ENCODE assay signal across 17 cellular contexts in the genomic region with DNA sequence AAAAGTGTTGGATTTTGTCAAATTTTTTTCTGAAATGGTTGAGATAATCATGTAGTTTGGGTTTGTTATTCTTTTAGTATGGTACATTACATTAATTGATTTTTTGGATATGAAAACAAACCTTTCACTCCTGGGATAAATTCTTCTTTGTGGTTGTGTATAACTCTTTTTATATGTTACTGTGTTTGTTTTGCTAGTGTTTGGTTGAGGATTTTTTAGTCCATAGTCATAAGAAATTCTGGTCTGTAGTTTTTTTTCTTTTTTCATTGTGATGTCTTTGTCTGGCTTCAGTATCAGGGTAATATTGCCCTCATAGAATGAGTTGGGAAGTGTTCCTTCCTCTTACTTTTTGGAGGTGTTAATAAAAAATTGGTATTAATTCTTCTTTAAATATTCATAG.
DNase-seq lines count a peak whose midpoint lies in the region; ATAC-seq, FAIRE-seq and TF ChIP-seq lines count a peak whose summit lies in the region.
"Had no signal": no experiment of that assay in that cellular context is flagged by ENCODE, and none has a peak within 500 bp of the region (broad histone marks: within the 10 kb centered on the region; RNA-seq: fewer than 3 reads in every experiment).

No MANE protein-coding gene starts in this region.

- H3K4me1 Mint-ChIP-seq in astrocyte (ENCODE audit: low read depth, unreplicated experiment), result no peaks in the 10 kb centered on the region
- H3K4me1 Mint-ChIP-seq: CD4-positive, alpha-beta memory T cell had no signal

- no peak overlapping the region for H3K4me2 ChIP-seq in PC-3 (ENCODE audit: low read length)
- H3K4me2 ChIP-seq in astrocyte (ENCODE audit: low read length), result no peak overlapping the region
- H3K4me2 ChIP-seq: BLaER1 had no signal

- H3K27ac ChIP-seq in PC-3 (ENCODE audit: low read length), result no peak overlapping the region
- H3K27ac ChIP-seq in astrocyte (ENCODE audit: low read depth, low read length), result no peak overlapping the region
- H3K27ac ChIP-seq: BLaER1 had no signal

- DNase-seq in EL (peak; percentile 8), PC-3 (no peak), astrocyte (ENCODE audit: low read depth) (peak; percentile 33), fibroblast of peridontal ligament (ENCODE audit: extremely low read depth) (peak; percentile 21), NCI-H446 (lab: John Stamatoyannopoulos, UW) (no peak), NCI-H226 (no peak)
- DNase-seq: 8988T; CD4-positive, alpha-beta memory T cell; DMS153; DMS79 had no signal

- BruUV-seq in PC-3 (replicated peaks; lab: Mats Ljungman, UMichigan), result no TSS peak

- H2AFZ ChIP-seq in PC-3 (ENCODE audit: low read length) (no peak overlapping the region), astrocyte (ENCODE audit: low read depth, low read length) (no peak overlapping the region)

- ATAC-seq in PC-3, result peak; percentile 43
- no peak for ATAC-seq in HG03442 (IDR thresholded peaks at IDR 0.05; ENCODE audit: unreplicated experiment)
- ATAC-seq: GM12878, HepG2 had no signal

- FAIRE-seq in astrocyte (lab: Jason Lieb, UNC), result no peak
- FAIRE-seq: GM12878, GM19239, HepG2 had no signal

- no peaks in the 10 kb centered on the region for H3K36me3 ChIP-seq in PC-3 (ENCODE audit: low read depth, low read length)
- no peaks in the 10 kb centered on the region for H3K36me3 ChIP-seq in astrocyte (ENCODE audit: insufficient read depth, low read length)
- H3K36me3 ChIP-seq: BLaER1, HAP-1 had no signal

- TF ChIP-seq CTCF in PC-3 (conservative IDR thresholded peaks at IDR 0.05; ENCODE audit: low read depth, low read length) (no peak), astrocyte (IDR thresholded peaks at IDR 0.05; ENCODE audit: insufficient read depth, low read depth, low read length) (no peak)

- H3K9me3 ChIP-seq in PC-3 (ENCODE audit: low read length) (no peaks in the 10 kb centered on the region), astrocyte (ENCODE audit: insufficient read depth, low read depth, low read length) (no peaks in the 10 kb centered on the region)
- H3K9me3 ChIP-seq: BLaER1, HAP-1 had no signal

- no peaks in the 10 kb centered on the region for H3K36me3 Mint-ChIP-seq in astrocyte (ENCODE audit: low read depth, unreplicated experiment)
- H3K36me3 Mint-ChIP-seq: CD4-positive, alpha-beta memory T cell had no signal

- no peak overlapping the region for H3K4me3 ChIP-seq in PC-3 (ENCODE audit: low read length)
- H3K4me3 ChIP-seq in astrocyte (ENCODE audit: insufficient read depth, low read depth, low read length), result no peak overlapping the region
- H3K4me3 ChIP-seq: BLaER1, GM12878, HAP-1 had no signal

- no peaks in the 10 kb centered on the region for H3K79me2 ChIP-seq in PC-3 (ENCODE audit: low read length)
- H3K79me2 ChIP-seq in astrocyte (ENCODE audit: insufficient read depth, low read length), result no peaks in the 10 kb centered on the region

- peaks cover 2% of the 10 kb centered on the region for H3K27me3 Mint-ChIP-seq in astrocyte (ENCODE audit: low read depth, unreplicated experiment)

- H3K4me1 ChIP-seq in PC-3 (ENCODE audit: insufficient read depth, low read length) (no peaks in the 10 kb centered on the region), astrocyte (ENCODE audit: insufficient read depth, low read length) (no peaks in the 10 kb centered on the region)
- H3K4me1 ChIP-seq: BLaER1 had no signal

- no peaks in the 10 kb centered on the region for H3F3A ChIP-seq in PC-3 (ENCODE audit: low read length, unreplicated experiment)

- no peaks in the 10 kb centered on the region for H4K20me1 ChIP-seq in PC-3 (ENCODE audit: low read length)
- no peaks in the 10 kb centered on the region for H4K20me1 ChIP-seq in astrocyte (ENCODE audit: insufficient read depth, low read length)
- H4K20me1 ChIP-seq: BLaER1 had no signal

- H3K27me3 ChIP-seq in PC-3 (ENCODE audit: low read length), result no peaks in the 10 kb centered on the region
- peaks cover 2% of the 10 kb centered on the region for H3K27me3 ChIP-seq in astrocyte (ENCODE audit: insufficient read depth, low read length)
- H3K27me3 ChIP-seq: BLaER1 had no signal

- no peak overlapping the region for H3K9ac ChIP-seq in PC-3 (ENCODE audit: low read length)
- no peak overlapping the region for H3K9ac ChIP-seq in astrocyte (ENCODE audit: low read length)
- H3K9ac ChIP-seq: BLaER1 had no signal

- intact Hi-C loops in PC-3 (cut with micrococcal nuclease), result no loop called here

- H3K27ac Mint-ChIP-seq in astrocyte (ENCODE audit: unreplicated experiment), result no peak overlapping the region
- H3K27ac Mint-ChIP-seq: CD14-positive monocyte had no signal

- H3K4me3 Mint-ChIP-seq in astrocyte (ENCODE audit: unreplicated experiment), result no peak overlapping the region
- H3K4me3 Mint-ChIP-seq: CD14-positive monocyte; CD4-positive, alpha-beta memory T cell had no signal

- H3K9me3 Mint-ChIP-seq in astrocyte (ENCODE audit: unreplicated experiment), result peaks cover 10% of the 10 kb centered on the region

- H3K9me2 ChIP-seq in PC-3 (replicated peaks; ENCODE audit: low read length), result no peaks in the 10 kb centered on the region

- POLR2A ChIA-PET in PC-3 (lab: Charles Lee; ENCODE audit: unreplicated experiment), result no interaction called here

- CTCF ChIA-PET in PC-3 (lab: Charles Lee), result no interaction called here

Comparison
In these comparisons a context has a peak if more than half of its experiments do, and no peak if none do; other contexts are left out.
1. DNase-seq: peak in EL (single experiment), astrocyte (single experiment) and fibroblast of peridontal ligament (single experiment); none in PC-3 (single experiment), NCI-H446 (0 of 2) and NCI-H226 (single experiment).